ENCODE assay signal across 16 cellular contexts in the genomic region with DNA sequence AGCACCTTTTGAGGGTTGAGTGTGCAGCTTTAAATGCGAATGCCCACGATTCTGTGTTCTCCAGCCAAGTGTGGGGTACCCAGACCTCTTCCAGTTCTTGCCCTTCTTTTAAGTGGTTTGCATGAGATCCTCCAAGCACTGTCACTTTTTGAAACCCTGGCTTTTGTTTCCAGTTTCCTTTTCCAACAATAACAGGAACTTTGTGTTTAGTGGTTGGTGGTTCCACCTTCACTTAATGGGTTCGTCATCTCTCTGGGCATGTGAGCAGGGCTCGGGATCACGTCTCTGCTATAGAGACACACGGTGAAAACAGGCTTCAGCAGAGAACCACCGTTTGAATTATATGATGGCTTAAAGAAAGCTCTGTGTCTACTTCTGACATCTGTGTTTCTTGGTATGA.
DNase-seq lines count a peak whose midpoint lies in the region; ATAC-seq and FAIRE-seq lines count a peak whose summit lies in the region.
"Had no signal": no experiment of that assay in that cellular context is flagged by ENCODE, and none has a peak within 500 bp of the region (broad histone marks: within the 10 kb centered on the region; RNA-seq: fewer than 3 reads in every experiment).

No MANE protein-coding gene starts in this region.

- DNase-seq in CD1c-positive myeloid dendritic cell (ENCODE audit: extremely low spot score) (peak; percentile 55), KBM-7 (peak; percentile 53), astrocyte of the hippocampus (ENCODE audit: low read depth, low spot score) (peak; percentile 33), lung microvascular endothelial cell (ENCODE audit: low read depth in 2 of 2) (peak; percentile 68 to 92), GM19239 (ENCODE audit: insufficient read length, low spot score) (no peak), mesenteric fat pad (ENCODE audit: low spot score) (no peak), frontal cortex (ENCODE audit: low spot score in 2 of 2) (no peak)
- DNase-seq: activated gamma-delta T cell treated with Interleukin-2 at 50 U/mL for 16 hours; cerebellar nuclear complex; islet precursor cell; NCI-H1105; NCI-H2227 treated with DMSO at 0.1 percent for 48 hours; stimulated activated CD4-positive, alpha-beta T cell treated with anti-CD3 and anti-CD28 coated beads, Interleukin-4, amount 100 ng/mL, for 4 hours had no signal

- ATAC-seq in GM19452 (IDR thresholded peaks at IDR 0.05; ENCODE audit: unreplicated experiment), result no peak
- ATAC-seq: HepG2 had no signal

- FAIRE-seq in GM19239 (lab: Jason Lieb, UNC) (no peak), frontal cortex (lab: Jason Lieb, UNC) (no peak)
- FAIRE-seq: H54 had no signal

- in situ Hi-C loops in KBM-7 (cut with MboI; ENCODE audit: low pct_unique_long_range_greater_than_20kb, low sequenced_read_pairs), result no loop called here

Comparison
In these comparisons a context has a peak if more than half of its experiments do, and no peak if none do; other contexts are left out.
1. DNase-seq: peak in CD1c-positive myeloid dendritic cell (single experiment), KBM-7 (single experiment), astrocyte of the hippocampus (single experiment) and lung microvascular endothelial cell (2 of 2); none in GM19239 (single experiment), mesenteric fat pad (single experiment) and frontal cortex (0 of 2).